1 cellular context compared by ENCODE assay signal in the genomic region with DNA sequence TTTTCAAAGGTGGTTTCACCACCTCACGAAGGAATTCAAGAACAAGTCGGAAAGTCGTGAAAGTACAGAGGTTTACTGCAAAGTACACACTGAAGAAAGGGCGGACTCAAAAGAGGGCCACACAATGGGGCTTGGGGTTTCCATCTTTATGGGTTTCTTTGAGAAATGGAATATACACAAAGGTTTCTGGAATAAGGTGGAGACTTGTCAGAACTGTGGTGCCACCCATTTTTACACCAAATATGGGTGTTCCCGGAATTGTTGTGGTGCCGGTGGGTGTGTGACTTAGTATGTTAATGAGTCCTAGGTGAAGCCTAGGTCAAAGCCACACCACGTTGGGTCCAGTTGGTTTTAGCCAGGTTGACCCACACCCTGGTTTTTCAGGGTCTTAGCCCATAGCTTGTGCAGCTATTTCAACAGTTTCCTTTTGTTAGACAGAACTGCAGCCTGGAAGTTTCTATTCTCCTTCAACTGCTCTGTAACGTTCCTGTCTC.
TF ChIP-seq lines count a peak whose summit lies in the region.

No MANE protein-coding gene starts in this region.

TF ChIP-seq in GM23338, 12 proteins besides CTCF, POLR2A, EP300 and RAD21 (continued from another document):
- TF ChIP-seq, protein P1, sequence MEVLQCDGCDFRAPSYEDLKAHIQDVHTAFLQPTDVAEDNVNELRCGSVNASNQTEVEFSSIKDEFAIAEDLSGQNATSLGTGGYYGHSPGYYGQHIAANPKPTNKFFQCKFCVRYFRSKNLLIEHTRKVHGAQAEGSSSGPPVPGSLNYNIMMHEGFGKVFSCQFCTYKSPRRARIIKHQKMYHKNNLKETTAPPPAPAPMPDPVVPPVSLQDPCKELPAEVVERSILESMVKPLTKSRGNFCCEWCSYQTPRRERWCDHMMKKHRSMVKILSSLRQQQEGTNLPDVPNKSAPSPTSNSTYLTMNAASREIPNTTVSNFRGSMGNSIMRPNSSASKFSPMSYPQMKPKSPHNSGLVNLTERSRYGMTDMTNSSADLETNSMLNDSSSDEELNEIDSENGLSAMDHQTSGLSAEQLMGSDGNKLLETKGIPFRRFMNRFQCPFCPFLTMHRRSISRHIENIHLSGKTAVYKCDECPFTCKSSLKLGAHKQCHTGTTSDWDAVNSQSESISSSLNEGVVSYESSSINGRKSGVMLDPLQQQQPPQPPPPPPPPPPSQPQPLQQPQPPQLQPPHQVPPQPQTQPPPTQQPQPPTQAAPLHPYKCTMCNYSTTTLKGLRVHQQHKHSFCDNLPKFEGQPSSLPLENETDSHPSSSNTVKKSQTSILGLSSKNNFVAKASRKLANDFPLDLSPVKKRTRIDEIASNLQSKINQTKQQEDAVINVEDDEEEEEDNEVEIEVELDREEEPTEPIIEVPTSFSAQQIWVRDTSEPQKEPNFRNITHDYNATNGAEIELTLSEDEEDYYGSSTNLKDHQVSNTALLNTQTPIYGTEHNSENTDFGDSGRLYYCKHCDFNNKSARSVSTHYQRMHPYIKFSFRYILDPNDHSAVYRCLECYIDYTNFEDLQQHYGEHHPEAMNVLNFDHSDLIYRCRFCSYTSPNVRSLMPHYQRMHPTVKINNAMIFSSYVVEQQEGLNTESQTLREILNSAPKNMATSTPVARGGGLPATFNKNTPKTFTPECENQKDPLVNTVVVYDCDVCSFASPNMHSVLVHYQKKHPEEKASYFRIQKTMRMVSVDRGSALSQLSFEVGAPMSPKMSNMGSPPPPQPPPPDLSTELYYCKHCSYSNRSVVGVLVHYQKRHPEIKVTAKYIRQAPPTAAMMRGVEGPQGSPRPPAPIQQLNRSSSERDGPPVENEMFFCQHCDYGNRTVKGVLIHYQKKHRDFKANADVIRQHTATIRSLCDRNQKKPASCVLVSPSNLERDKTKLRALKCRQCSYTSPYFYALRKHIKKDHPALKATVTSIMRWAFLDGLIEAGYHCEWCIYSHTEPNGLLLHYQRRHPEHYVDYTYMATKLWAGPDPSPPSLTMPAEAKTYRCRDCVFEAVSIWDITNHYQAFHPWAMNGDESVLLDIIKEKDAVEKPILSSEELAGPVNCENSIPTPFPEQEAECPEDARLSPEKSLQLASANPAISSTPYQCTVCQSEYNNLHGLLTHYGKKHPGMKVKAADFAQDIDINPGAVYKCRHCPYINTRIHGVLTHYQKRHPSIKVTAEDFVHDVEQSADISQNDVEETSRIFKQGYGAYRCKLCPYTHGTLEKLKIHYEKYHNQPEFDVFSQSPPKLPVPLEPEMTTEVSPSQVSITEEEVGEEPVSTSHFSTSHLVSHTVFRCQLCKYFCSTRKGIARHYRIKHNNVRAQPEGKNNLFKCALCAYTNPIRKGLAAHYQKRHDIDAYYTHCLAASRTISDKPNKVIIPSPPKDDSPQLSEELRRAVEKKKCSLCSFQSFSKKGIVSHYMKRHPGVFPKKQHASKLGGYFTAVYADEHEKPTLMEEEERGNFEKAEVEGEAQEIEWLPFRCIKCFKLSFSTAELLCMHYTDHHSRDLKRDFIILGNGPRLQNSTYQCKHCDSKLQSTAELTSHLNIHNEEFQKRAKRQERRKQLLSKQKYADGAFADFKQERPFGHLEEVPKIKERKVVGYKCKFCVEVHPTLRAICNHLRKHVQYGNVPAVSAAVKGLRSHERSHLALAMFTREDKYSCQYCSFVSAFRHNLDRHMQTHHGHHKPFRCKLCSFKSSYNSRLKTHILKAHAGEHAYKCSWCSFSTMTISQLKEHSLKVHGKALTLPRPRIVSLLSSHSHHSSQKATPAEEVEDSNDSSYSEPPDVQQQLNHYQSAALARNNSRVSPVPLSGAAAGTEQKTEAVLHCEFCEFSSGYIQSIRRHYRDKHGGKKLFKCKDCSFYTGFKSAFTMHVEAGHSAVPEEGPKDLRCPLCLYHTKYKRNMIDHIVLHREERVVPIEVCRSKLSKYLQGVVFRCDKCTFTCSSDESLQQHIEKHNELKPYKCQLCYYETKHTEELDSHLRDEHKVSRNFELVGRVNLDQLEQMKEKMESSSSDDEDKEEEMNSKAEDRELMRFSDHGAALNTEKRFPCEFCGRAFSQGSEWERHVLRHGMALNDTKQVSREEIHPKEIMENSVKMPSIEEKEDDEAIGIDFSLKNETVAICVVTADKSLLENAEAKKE (CRISPR knock-in tag; IDR thresholded peaks at IDR 0.05), result no peak
